14 cellular contexts compared by ENCODE assay signal in the genomic region with DNA sequence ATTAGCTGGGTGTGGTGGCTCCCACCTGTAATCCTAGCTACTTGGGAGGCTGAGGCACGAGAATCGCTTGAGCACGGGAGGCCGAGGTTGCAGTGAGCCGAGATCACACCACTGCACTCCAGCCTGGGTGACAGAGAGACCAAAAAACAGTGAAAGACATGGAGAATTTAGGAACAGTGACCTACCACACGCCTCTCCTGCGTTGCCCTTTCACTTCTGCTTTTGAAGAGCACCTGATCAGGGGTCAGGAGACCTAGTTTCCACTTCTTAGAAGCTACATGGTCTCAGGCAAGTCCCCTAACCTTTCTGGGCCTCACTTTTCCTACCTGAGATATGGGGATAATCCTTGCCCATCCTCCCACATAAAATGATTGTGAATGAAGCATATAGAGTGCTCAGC. TPM values are rescaled to one million over a fixed set of nuclear protein-coding genes. Genes with fewer than 3 reads are reported as not detected.
DNase-seq lines count a peak whose midpoint lies in the region; ATAC-seq, FAIRE-seq and TF ChIP-seq lines count a peak whose summit lies in the region.
"Had no signal": no experiment of that assay in that cellular context is flagged by ENCODE, and none has a peak within 500 bp of the region (broad histone marks: within the 10 kb centered on the region; RNA-seq: fewer than 3 reads in every experiment).

No MANE protein-coding gene starts in this region.

- ATAC-seq in GM21367 (IDR thresholded peaks at IDR 0.05; ENCODE audit: unreplicated experiment) (peak; percentile 76), HG03095 (IDR thresholded peaks at IDR 0.05; ENCODE audit: unreplicated experiment) (peak; percentile 96)
- ATAC-seq: foreskin keratinocyte had no signal

- TF ChIP-seq POLR2A in GM12892 (IDR thresholded peaks at IDR 0.05; ENCODE audit: low read depth, low read length): no peak

- DNase-seq in GM12892 (ENCODE audit: insufficient read length) (no peak), RPMI8226 (peak; percentile 78), iPS-NIHi7 (ENCODE audit: extremely low spot score) (no peak), hepatic stellate cell (ENCODE audit: low spot score) (no peak), HTR-8/SVneo (ENCODE audit: insufficient read length, low spot score) (no peak)
- no peak for DNase-seq in activated T-cell treated with anti-CD3 and anti-CD28 coated beads, Interleukin-2, amount 50 U/mL, for 48 hours
- DNase-seq: EL, foreskin keratinocyte, NCI-H1417 treated with DMSO at 0.1 percent for 48 hours, nephron progenitor cell, small intestine, T-helper 2 cell had no signal

- FAIRE-seq in GM12892 (lab: Jason Lieb, UNC) (peak; percentile 88), HTR-8/SVneo (lab: Jason Lieb, UNC) (no peak)
- FAIRE-seq: small intestine had no signal

RNA-seq across cellular contexts. Expression of a gene that starts 12.2 kb away (rescaled TPM):
- polyA plus RNA-seq in GM12892 (2012; ENCODE audit: missing spikeins): 1.8 TPM

RNA-seq across cellular contexts. Expression of a gene that starts 30.1 kb away (rescaled TPM):
- 5.4 TPM for polyA plus RNA-seq in GM12892 (2012; ENCODE audit: missing spikeins)
